Comparison of ENCODE assay signal across 8 cellular contexts in the genomic region with DNA sequence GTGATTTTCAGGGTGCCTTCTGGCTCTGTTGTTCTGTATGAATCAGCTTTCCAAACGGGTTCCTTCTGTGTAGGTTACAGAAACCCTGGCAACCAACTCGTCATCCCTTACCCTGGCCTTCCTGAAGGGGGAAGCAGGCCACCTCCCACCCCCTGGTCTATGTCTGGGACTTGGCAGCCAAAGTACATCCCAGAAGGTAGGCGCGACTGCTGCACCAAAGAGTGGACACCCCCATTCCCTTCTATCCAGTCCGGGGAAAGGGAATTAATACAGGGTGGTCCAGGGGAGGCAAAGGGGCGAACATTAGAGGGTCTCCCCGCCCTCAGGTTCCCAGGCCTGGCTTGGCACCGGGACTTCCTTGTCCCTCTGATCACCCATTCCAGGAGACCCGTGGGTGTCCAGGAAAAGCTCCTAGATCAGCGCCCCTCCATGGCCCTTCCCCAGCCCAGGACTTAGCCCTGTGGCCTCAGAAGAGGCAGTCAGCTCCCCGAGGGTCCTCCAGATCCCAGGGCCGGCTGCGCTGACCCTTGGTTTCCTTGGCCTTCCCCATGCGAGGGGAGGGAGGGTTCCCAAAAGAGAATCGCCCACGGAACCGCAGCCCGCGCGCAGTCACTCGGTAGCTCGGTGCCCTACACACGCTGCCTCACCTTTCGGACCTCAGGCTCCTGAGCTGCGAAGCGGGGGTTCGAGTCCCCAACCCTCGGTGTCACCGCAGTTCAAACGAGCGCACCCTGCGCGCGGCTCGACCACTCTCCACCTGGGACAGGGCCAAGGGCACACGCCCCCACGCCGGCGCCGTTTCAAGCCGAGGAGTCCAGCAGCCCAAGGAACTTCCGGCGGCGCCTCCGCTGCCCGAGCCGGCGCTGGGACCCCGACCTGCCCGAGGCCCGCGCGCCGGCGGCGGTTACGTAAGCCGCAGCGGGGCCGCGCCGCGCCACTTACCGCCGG. TPM values are rescaled to one million over a fixed set of nuclear protein-coding genes. Genes with fewer than 3 reads are reported as not detected.
DNase-seq lines count a peak whose midpoint lies in the region; ATAC-seq and TF ChIP-seq lines count a peak whose summit lies in the region.

A gene with protein sequence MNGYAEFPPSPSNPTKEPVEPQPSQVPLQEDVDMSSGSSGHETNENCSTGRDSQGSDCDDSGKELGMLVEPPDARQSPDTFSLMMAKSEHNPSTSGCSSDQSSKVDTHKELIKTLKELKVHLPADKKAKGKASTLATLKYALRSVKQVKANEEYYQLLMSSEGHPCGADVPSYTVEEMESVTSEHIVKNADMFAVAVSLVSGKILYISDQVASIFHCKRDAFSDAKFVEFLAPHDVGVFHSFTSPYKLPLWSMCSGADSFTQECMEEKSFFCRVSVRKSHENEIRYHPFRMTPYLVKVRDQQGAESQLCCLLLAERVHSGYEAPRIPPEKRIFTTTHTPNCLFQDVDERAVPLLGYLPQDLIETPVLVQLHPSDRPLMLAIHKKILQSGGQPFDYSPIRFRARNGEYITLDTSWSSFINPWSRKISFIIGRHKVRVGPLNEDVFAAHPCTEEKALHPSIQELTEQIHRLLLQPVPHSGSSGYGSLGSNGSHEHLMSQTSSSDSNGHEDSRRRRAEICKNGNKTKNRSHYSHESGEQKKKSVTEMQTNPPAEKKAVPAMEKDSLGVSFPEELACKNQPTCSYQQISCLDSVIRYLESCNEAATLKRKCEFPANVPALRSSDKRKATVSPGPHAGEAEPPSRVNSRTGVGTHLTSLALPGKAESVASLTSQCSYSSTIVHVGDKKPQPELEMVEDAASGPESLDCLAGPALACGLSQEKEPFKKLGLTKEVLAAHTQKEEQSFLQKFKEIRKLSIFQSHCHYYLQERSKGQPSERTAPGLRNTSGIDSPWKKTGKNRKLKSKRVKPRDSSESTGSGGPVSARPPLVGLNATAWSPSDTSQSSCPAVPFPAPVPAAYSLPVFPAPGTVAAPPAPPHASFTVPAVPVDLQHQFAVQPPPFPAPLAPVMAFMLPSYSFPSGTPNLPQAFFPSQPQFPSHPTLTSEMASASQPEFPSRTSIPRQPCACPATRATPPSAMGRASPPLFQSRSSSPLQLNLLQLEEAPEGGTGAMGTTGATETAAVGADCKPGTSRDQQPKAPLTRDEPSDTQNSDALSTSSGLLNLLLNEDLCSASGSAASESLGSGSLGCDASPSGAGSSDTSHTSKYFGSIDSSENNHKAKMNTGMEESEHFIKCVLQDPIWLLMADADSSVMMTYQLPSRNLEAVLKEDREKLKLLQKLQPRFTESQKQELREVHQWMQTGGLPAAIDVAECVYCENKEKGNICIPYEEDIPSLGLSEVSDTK (N-terminal part only) (minus strand): TSS at position 909 of the 948 bp plus-strand sequence. CDS start 10,674 bp downstream, outside the sequence.

- H3K4me1 Mint-ChIP-seq in stimulated activated effector memory CD8-positive, alpha-beta T cell treated with anti-CD3 and anti-CD28 coated beads, Interleukin-12 subunit alpha, Interleukin-12 subunit beta, amount 100 ng/mL, for 72 hours: peaks cover 50% of the 10 kb centered on the region

- H3K4me3 ChIP-seq in H7 (ENCODE audit: insufficient read depth, low read depth, low read length) (peak within 1 kb of the TSS; percentile 80), MM.1S (ENCODE audit: low read length) (peak within 1 kb of the TSS; percentile 88), WI38 (ENCODE audit: low read depth, low read length) (peak within 1 kb of the TSS; percentile 76), ectodermal cell (ENCODE audit: insufficient read depth, low read depth, low read length) (peak within 1 kb of the TSS; percentile 66), lower lobe of right lung (peak within 1 kb of the TSS; percentile 70)

- H3K27me3 ChIP-seq in H7 (ENCODE audit: control insufficient read depth, insufficient read depth, low read length): no peaks in the 10 kb centered on the region
- H3K27me3 ChIP-seq in MM.1S (replicated peaks; ENCODE audit: insufficient read depth, low read length): no peaks in the 10 kb centered on the region
- peaks cover 8% of the 10 kb centered on the region for H3K27me3 ChIP-seq in ectodermal cell (ENCODE audit: control insufficient read depth, insufficient read depth, low read length, poor library complexity, severe bottlenecking)
- no peaks in the 10 kb centered on the region for H3K27me3 ChIP-seq in lower lobe of right lung (ENCODE audit: low read depth)

- no peaks in the 10 kb centered on the region for H3K9me3 ChIP-seq in MM.1S (replicated peaks; ENCODE audit: insufficient read depth, low read length)
- no peaks in the 10 kb centered on the region for H3K9me3 ChIP-seq in ectodermal cell (ENCODE audit: control insufficient read depth, low read length)
- H3K9me3 ChIP-seq in lower lobe of right lung: no peaks in the 10 kb centered on the region

- peak; percentile 79 for DNase-seq in NCI-H82 (lab: John Stamatoyannopoulos, UW)
- no peak for DNase-seq in NCI-H82 treated with DMSO at 0.1 percent for 48 hours (lab: John Stamatoyannopoulos, UW; ENCODE audit: unreplicated experiment)
- DNase-seq in H7: peak; percentile 88
- DNase-seq in MM.1S: peak; percentile 29
- DNase-seq in lower lobe of right lung: peak; percentile 81
- DNase-seq in stimulated activated effector memory CD8-positive, alpha-beta T cell treated with anti-CD3 and anti-CD28 coated beads, Interleukin-12 subunit alpha, Interleukin-12 subunit beta, amount 100 ng/mL, for 72 hours (ENCODE audit: low spot score in 2 of 2): peak in 1 of 2 donors; percentile 75

- H3K4me1 ChIP-seq in MM.1S (ENCODE audit: low read length) (peaks cover 8% of the 10 kb centered on the region), ectodermal cell (ENCODE audit: control insufficient read depth, insufficient read depth, low read length) (peaks cover 34% of the 10 kb centered on the region), lower lobe of right lung (peaks cover 58% of the 10 kb centered on the region)

- 0 out of 2 replicates have a peak, but pooled peaks cover 4% of the 10 kb centered on the region for H3F3A ChIP-seq in MM.1S (ENCODE audit: insufficient read depth, low read length)

- H3K27ac ChIP-seq in MM.1S (ENCODE audit: low read length): peak within 1 kb of the TSS; percentile 38; the same call in 1 of the 2 replicates
- peak within 1 kb of the TSS; percentile 70 for H3K27ac ChIP-seq in ectodermal cell (ENCODE audit: insufficient read depth, low read depth, low read length, poor library complexity, severe bottlenecking)
- H3K27ac ChIP-seq in lower lobe of right lung: peak within 1 kb of the TSS; percentile 93

- peak within 1 kb of the TSS; percentile 92 for H3K4me2 ChIP-seq in MM.1S (ENCODE audit: low read depth, low read length)

- H4K20me1 ChIP-seq in MM.1S (ENCODE audit: insufficient read depth, low read length): no peaks in the 10 kb centered on the region

- intact Hi-C loops in lower lobe of right lung (cut with DNase I): no loop called here

- peak within 1 kb of the TSS; percentile 82 for H2AFZ ChIP-seq in MM.1S (ENCODE audit: low read length)

- no peaks in the 10 kb centered on the region for H3K9me2 ChIP-seq in MM.1S (replicated peaks; ENCODE audit: insufficient read depth, low read length)

- WGBS in ectodermal cell, 2 experiments: 7% methylated on average over 65 of the region's 65 CpGs

- peaks cover 23% of the 10 kb centered on the region for H3K36me3 Mint-ChIP-seq in stimulated activated effector memory CD8-positive, alpha-beta T cell treated with anti-CD3 and anti-CD28 coated beads, Interleukin-12 subunit alpha, Interleukin-12 subunit beta, amount 100 ng/mL, for 72 hours

- H3K36me3 ChIP-seq in H7 (replicated peaks; ENCODE audit: control insufficient read depth, insufficient read depth, low read length) (no peaks in the 10 kb centered on the region), MM.1S (replicated peaks; ENCODE audit: insufficient read depth, low read length) (no peaks in the 10 kb centered on the region), ectodermal cell (ENCODE audit: control insufficient read depth, insufficient read depth, low read length) (no peaks in the 10 kb centered on the region), lower lobe of right lung (no peaks in the 10 kb centered on the region)

- peak within 1 kb of the TSS; percentile 81 for H3K9ac ChIP-seq in MM.1S (ENCODE audit: low read length)

- H3K79me2 ChIP-seq in MM.1S (ENCODE audit: low read length): peaks cover 53% of the 10 kb centered on the region

- TF ChIP-seq CTCF in MM.1S (IDR thresholded peaks at IDR 0.05; ENCODE audit: low read length) (0 out of 2 replicates have a peak, but pooled peaks have one; percentile 6), WI38 (IDR thresholded peaks at IDR 0.05; ENCODE audit: low read depth, low read length) (no peak), lower lobe of right lung (IDR thresholded peaks at IDR 0.05) (no peak)

- H3K4me3 Mint-ChIP-seq in stimulated activated effector memory CD8-positive, alpha-beta T cell treated with anti-CD3 and anti-CD28 coated beads, Interleukin-12 subunit alpha, Interleukin-12 subunit beta, amount 100 ng/mL, for 72 hours: peak within 1 kb of the TSS; percentile 87

- ATAC-seq in lower lobe of right lung: peak; percentile 60 to 67
- ATAC-seq in stimulated activated effector memory CD8-positive, alpha-beta T cell treated with anti-CD3 and anti-CD28 coated beads, Interleukin-12 subunit alpha, Interleukin-12 subunit beta, amount 100 ng/mL, for 72 hours: peak; percentile 42

- H3K27ac Mint-ChIP-seq in stimulated activated effector memory CD8-positive, alpha-beta T cell treated with anti-CD3 and anti-CD28 coated beads, Interleukin-12 subunit alpha, Interleukin-12 subunit beta, amount 100 ng/mL, for 72 hours: peak within 1 kb of the TSS; percentile 95

- no peaks in the 10 kb centered on the region for H3K9me3 Mint-ChIP-seq in stimulated activated effector memory CD8-positive, alpha-beta T cell treated with anti-CD3 and anti-CD28 coated beads, Interleukin-12 subunit alpha, Interleukin-12 subunit beta, amount 100 ng/mL, for 72 hours

RNA-seq across cellular contexts. Expression of the gene that starts here (rescaled TPM):
- 3.6 and 4.8 TPM in 2 replicates for total RNA-seq in H7 (2014; rRNA removed; shearing (Covaris generic))
- 3.7 TPM for polyA plus RNA-seq in ectodermal cell (2013, experiment 1 of 4)
- 3.3 TPM for polyA plus RNA-seq in ectodermal cell (2013, experiment 2 of 4)
- polyA plus RNA-seq in ectodermal cell (2013, experiment 3 of 4): 3.6 TPM
- 4.7 TPM for polyA plus RNA-seq in ectodermal cell (2013, experiment 4 of 4)
- total RNA-seq in lower lobe of right lung: 24.9 TPM

Comparison
In these comparisons a context has a peak if more than half of its experiments do, and no peak if none do; other contexts are left out.
1. H3K27ac ChIP-seq: peak in every context shown above with its lines; median percentile 93 in lower lobe of right lung; 70 in ectodermal cell; 38 in MM.1S.